Comparison of ENCODE assay signal across 1 cellular context in genomic region chr2:101063753-101064502, GRCh38.
TF ChIP-seq lines count a peak whose summit lies in the region.

No MANE protein-coding gene starts in this region.

TF ChIP-seq in GM23338, 12 proteins besides CTCF, POLR2A, EP300 and RAD21 (continued from another document):
- no peak for TF ChIP-seq ZNF462 (CRISPR knock-in tag; IDR thresholded peaks at IDR 0.05)
- TF ChIP-seq, protein P1, sequence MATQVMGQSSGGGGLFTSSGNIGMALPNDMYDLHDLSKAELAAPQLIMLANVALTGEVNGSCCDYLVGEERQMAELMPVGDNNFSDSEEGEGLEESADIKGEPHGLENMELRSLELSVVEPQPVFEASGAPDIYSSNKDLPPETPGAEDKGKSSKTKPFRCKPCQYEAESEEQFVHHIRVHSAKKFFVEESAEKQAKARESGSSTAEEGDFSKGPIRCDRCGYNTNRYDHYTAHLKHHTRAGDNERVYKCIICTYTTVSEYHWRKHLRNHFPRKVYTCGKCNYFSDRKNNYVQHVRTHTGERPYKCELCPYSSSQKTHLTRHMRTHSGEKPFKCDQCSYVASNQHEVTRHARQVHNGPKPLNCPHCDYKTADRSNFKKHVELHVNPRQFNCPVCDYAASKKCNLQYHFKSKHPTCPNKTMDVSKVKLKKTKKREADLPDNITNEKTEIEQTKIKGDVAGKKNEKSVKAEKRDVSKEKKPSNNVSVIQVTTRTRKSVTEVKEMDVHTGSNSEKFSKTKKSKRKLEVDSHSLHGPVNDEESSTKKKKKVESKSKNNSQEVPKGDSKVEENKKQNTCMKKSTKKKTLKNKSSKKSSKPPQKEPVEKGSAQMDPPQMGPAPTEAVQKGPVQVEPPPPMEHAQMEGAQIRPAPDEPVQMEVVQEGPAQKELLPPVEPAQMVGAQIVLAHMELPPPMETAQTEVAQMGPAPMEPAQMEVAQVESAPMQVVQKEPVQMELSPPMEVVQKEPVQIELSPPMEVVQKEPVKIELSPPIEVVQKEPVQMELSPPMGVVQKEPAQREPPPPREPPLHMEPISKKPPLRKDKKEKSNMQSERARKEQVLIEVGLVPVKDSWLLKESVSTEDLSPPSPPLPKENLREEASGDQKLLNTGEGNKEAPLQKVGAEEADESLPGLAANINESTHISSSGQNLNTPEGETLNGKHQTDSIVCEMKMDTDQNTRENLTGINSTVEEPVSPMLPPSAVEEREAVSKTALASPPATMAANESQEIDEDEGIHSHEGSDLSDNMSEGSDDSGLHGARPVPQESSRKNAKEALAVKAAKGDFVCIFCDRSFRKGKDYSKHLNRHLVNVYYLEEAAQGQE (IDR thresholded peaks at IDR 0.05; ENCODE audit: unreplicated experiment), result no peak
- no peak for TF ChIP-seq ZNF114 (CRISPR knock-in tag; IDR thresholded peaks at IDR 0.05)
- no peak for TF ChIP-seq JUNB (IDR thresholded peaks at IDR 0.05; ENCODE audit: unreplicated experiment)
- no peak for TF ChIP-seq CREB1 (CRISPR knock-in tag; IDR thresholded peaks at IDR 0.05; ENCODE audit: low read depth)
- no peak for TF ChIP-seq STAT1 (IDR thresholded peaks at IDR 0.05; ENCODE audit: unreplicated experiment)
